In the genomic region with DNA sequence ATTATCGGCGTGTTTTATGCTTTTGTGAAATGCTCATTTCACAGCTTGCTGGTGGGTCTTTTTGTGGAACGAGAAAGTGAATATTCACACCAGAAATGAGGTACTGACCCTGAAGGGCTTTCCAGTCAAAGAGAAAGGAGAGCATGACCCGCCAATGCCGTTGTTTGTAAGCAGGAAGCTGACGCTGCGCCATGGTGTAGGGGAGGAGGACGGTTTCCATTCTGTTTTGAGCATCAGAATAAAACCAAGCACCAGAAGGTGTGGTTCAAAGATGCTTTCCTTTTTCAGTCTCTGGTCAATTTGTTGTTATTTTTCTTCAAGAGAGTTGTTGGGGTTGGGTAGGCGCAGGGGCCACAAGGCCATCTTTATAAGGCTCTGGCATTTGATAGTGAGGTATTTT, we compare ENCODE assay signal across 14 cellular contexts.
DNase-seq lines count a peak whose midpoint lies in the region; ATAC-seq lines count a peak whose summit lies in the region.
"Had no signal": no experiment of that assay in that cellular context is flagged by ENCODE, and none has a peak within 500 bp of the region (broad histone marks: within the 10 kb centered on the region; RNA-seq: fewer than 3 reads in every experiment).

No MANE protein-coding gene starts in this region.

- peak; percentile 83 for DNase-seq in activated CD8-positive, alpha-beta memory T cell treated with anti-CD3 and anti-CD28 coated beads, Interleukin-2, amount 10 ng/mL, durations not matched to agents 7 days and 5 days
- DNase-seq in activated CD8-positive, alpha-beta memory T cell treated with anti-CD3 and anti-CD28 coated beads, Interleukin-2, amount 50 U/mL, for 48 hours, result no peak
- DNase-seq in activated CD8-positive, alpha-beta T cell treated with anti-CD3 and anti-CD28 coated beads, Interleukin-2, amount 10 ng/mL, durations not matched to agents 7 days and 5 days, result no peak
- DNase-seq in retina (peak; percentile 20), AML-193 (lab: John Stamatoyannopoulos, UW) (no peak), mesenchymal stem cell (no peak), NCI-H2081 treated with DMSO at 0.1 percent for 48 hours (lab: John Stamatoyannopoulos, UW) (no peak)
- DNase-seq: dorsolateral prefrontal cortex, gastrocnemius medialis, KBM-7, NCI-H1694 treated with DMSO at 0.1 percent for 48 hours had no signal

- no peak overlapping the region for H2BK5ac ChIP-seq in mesenchymal stem cell (ENCODE audit: low read depth, low read length, poor library complexity, severe bottlenecking)

- no peak overlapping the region for H3K4me3 ChIP-seq in mesenchymal stem cell (ENCODE audit: insufficient read depth in 1 of 2, low read depth in 1 of 2, low read length in 2 of 2)
- H3K4me3 ChIP-seq: dorsolateral prefrontal cortex, gastrocnemius medialis, SJSA1, upper lobe of left lung had no signal

- 97% methylated on average over 9 of the region's 9 CpGs for WGBS in mesenchymal stem cell

- no peak overlapping the region for H3K4me2 ChIP-seq in mesenchymal stem cell (ENCODE audit: low read length, poor library complexity, severe bottlenecking)

- H3K27ac Mint-ChIP-seq in activated CD8-positive, alpha-beta memory T cell treated with anti-CD3 and anti-CD28 coated beads, Interleukin-2, amount 10 ng/mL, durations not matched to agents 7 days and 5 days, result peak overlapping the region; percentile 85
- peak overlapping the region; percentile 78 for H3K27ac Mint-ChIP-seq in activated CD8-positive, alpha-beta T cell treated with anti-CD3 and anti-CD28 coated beads, Interleukin-2, amount 10 ng/mL, durations not matched to agents 7 days and 5 days

- H3K36me3 ChIP-seq in mesenchymal stem cell (ENCODE audit: control insufficient read depth in 1 of 2, insufficient read depth in 2 of 2, low read depth in 1 of 2, low read length in 2 of 2), result no peaks in the 10 kb centered on the region
- H3K36me3 ChIP-seq: gastrocnemius medialis, SJSA1, upper lobe of left lung had no signal

- no peaks in the 10 kb centered on the region for H3K9me3 ChIP-seq in mesenchymal stem cell (ENCODE audit: control insufficient read depth, low read length)
- H3K9me3 ChIP-seq: gastrocnemius medialis, SJSA1, upper lobe of left lung had no signal

- no peak overlapping the region for H2AK5ac ChIP-seq in mesenchymal stem cell (ENCODE audit: low read length, severe bottlenecking)

- H2BK15ac ChIP-seq in mesenchymal stem cell (ENCODE audit: low read depth, poor library complexity, severe bottlenecking), result no peak overlapping the region

- H2AFZ ChIP-seq in mesenchymal stem cell (ENCODE audit: low read depth, low read length), result no peak overlapping the region

- peak; percentile 83 for ATAC-seq in activated CD8-positive, alpha-beta memory T cell treated with anti-CD3 and anti-CD28 coated beads, Interleukin-2, amount 10 ng/mL, durations not matched to agents 7 days and 5 days
- ATAC-seq in HG02885 (IDR thresholded peaks at IDR 0.05; ENCODE audit: poor library complexity, unreplicated experiment), result peak; percentile 86
- peak; percentile 58 for ATAC-seq in activated CD8-positive, alpha-beta T cell treated with anti-CD3 and anti-CD28 coated beads, Interleukin-2, amount 10 ng/mL, durations not matched to agents 7 days and 5 days
- ATAC-seq: gastrocnemius medialis had no signal

- H2BK120ac ChIP-seq in mesenchymal stem cell (ENCODE audit: low read depth, low read length), result no peak overlapping the region

- H3K4me1 ChIP-seq in mesenchymal stem cell (ENCODE audit: control insufficient read depth, insufficient read depth, low read depth, low read length), result no peaks in the 10 kb centered on the region
- H3K4me1 ChIP-seq: SJSA1 had no signal

- peaks cover 12% of the 10 kb centered on the region for H3K36me3 Mint-ChIP-seq in activated CD8-positive, alpha-beta memory T cell treated with anti-CD3 and anti-CD28 coated beads, Interleukin-2, amount 10 ng/mL, durations not matched to agents 7 days and 5 days
- no peaks in the 10 kb centered on the region for H3K36me3 Mint-ChIP-seq in activated CD8-positive, alpha-beta T cell treated with anti-CD3 and anti-CD28 coated beads, Interleukin-2, amount 10 ng/mL, durations not matched to agents 7 days and 5 days (ENCODE audit: low read depth)

- no peak overlapping the region for H3K27ac ChIP-seq in mesenchymal stem cell (ENCODE audit: low read length, poor library complexity, severe bottlenecking)
- H3K27ac ChIP-seq: dorsolateral prefrontal cortex, gastrocnemius medialis, SJSA1, upper lobe of left lung had no signal

- no peak overlapping the region for H4K91ac ChIP-seq in mesenchymal stem cell (ENCODE audit: low read length)

- H3K27me3 ChIP-seq in mesenchymal stem cell (ENCODE audit: control insufficient read depth in 1 of 2, insufficient read depth in 1 of 2, low read length in 2 of 2), result no peaks in the 10 kb centered on the region
- H3K27me3 ChIP-seq: dorsolateral prefrontal cortex, gastrocnemius medialis, SJSA1, upper lobe of left lung had no signal

- H3K23ac ChIP-seq in mesenchymal stem cell (ENCODE audit: low read length in 2 of 2), result no peak overlapping the region

- peaks cover 4% of the 10 kb centered on the region for H3K27me3 Mint-ChIP-seq in activated CD8-positive, alpha-beta memory T cell treated with anti-CD3 and anti-CD28 coated beads, Interleukin-2, amount 10 ng/mL, durations not matched to agents 7 days and 5 days
- no peaks in the 10 kb centered on the region for H3K27me3 Mint-ChIP-seq in activated CD8-positive, alpha-beta T cell treated with anti-CD3 and anti-CD28 coated beads, Interleukin-2, amount 10 ng/mL, durations not matched to agents 7 days and 5 days (ENCODE audit: low read depth)

- H3K9me3 Mint-ChIP-seq in activated CD8-positive, alpha-beta memory T cell treated with anti-CD3 and anti-CD28 coated beads, Interleukin-2, amount 10 ng/mL, durations not matched to agents 7 days and 5 days (ENCODE audit: low read depth), result peaks cover 2% of the 10 kb centered on the region
- no peaks in the 10 kb centered on the region for H3K9me3 Mint-ChIP-seq in activated CD8-positive, alpha-beta T cell treated with anti-CD3 and anti-CD28 coated beads, Interleukin-2, amount 10 ng/mL, durations not matched to agents 7 days and 5 days (ENCODE audit: insufficient read depth)

- no peak overlapping the region for H3K14ac ChIP-seq in mesenchymal stem cell (ENCODE audit: low read length in 2 of 2)

- H3K4ac ChIP-seq in mesenchymal stem cell (ENCODE audit: low read depth in 1 of 2, low read length in 2 of 2), result no peak overlapping the region

- H2BK12ac ChIP-seq in mesenchymal stem cell (ENCODE audit: low read length in 2 of 2), result no peak overlapping the region

- H3K4me1 Mint-ChIP-seq in activated CD8-positive, alpha-beta memory T cell treated with anti-CD3 and anti-CD28 coated beads, Interleukin-2, amount 10 ng/mL, durations not matched to agents 7 days and 5 days, result peaks cover 34% of the 10 kb centered on the region
- H3K4me1 Mint-ChIP-seq in activated CD8-positive, alpha-beta T cell treated with anti-CD3 and anti-CD28 coated beads, Interleukin-2, amount 10 ng/mL, durations not matched to agents 7 days and 5 days (ENCODE audit: low read depth), result peaks cover 10% of the 10 kb centered on the region

- POLR2A ChIA-PET in activated CD8-positive, alpha-beta T cell treated with anti-CD3 and anti-CD28 coated beads, Interleukin-2, amount 10 ng/mL, durations not matched to agents 7 days and 5 days (lab: Charles Lee), result no interaction called here

- H3K9ac ChIP-seq in mesenchymal stem cell (ENCODE audit: low read length), result no peak overlapping the region

- H3K79me1 ChIP-seq in mesenchymal stem cell (replicated peaks; ENCODE audit: low read length, poor library complexity, severe bottlenecking), result no peaks in the 10 kb centered on the region

- no peak overlapping the region for H4K8ac ChIP-seq in mesenchymal stem cell (ENCODE audit: low read length)

- no peak overlapping the region for H3K18ac ChIP-seq in mesenchymal stem cell (ENCODE audit: low read depth in 1 of 2, low read length in 2 of 2)

- peak overlapping the region; percentile 51 for H3K4me3 Mint-ChIP-seq in activated CD8-positive, alpha-beta memory T cell treated with anti-CD3 and anti-CD28 coated beads, Interleukin-2, amount 10 ng/mL, durations not matched to agents 7 days and 5 days
- H3K4me3 Mint-ChIP-seq in activated CD8-positive, alpha-beta T cell treated with anti-CD3 and anti-CD28 coated beads, Interleukin-2, amount 10 ng/mL, durations not matched to agents 7 days and 5 days, result peak overlapping the region; percentile 18

- CTCF ChIA-PET in activated CD8-positive, alpha-beta memory T cell treated with anti-CD3 and anti-CD28 coated beads, Interleukin-2, amount 10 ng/mL, durations not matched to agents 7 days and 5 days (lab: Charles Lee), result interaction anchor here (0.9 to 3.8 kb wide), 4 partner anchors 19 to 833 kb away, joined by 3 to 33 read pairs (median 4); no protein-coding TSS in a partner anchor
- CTCF ChIA-PET in activated CD8-positive, alpha-beta T cell treated with anti-CD3 and anti-CD28 coated beads, Interleukin-2, amount 10 ng/mL, durations not matched to agents 7 days and 5 days (lab: Charles Lee), result no interaction called here

Comparison
In these comparisons a context has a peak if more than half of its experiments do, and no peak if none do; other contexts are left out.
1. DNase-seq: peak in activated CD8-positive, alpha-beta memory T cell treated with anti-CD3 and anti-CD28 coated beads, Interleukin-2, amount 10 ng/mL, durations not matched to agents 7 days and 5 days (single experiment) and retina (single experiment); none in activated CD8-positive, alpha-beta memory T cell treated with anti-CD3 and anti-CD28 coated beads, Interleukin-2, amount 50 U/mL, for 48 hours (single experiment), activated CD8-positive, alpha-beta T cell treated with anti-CD3 and anti-CD28 coated beads, Interleukin-2, amount 10 ng/mL, durations not matched to agents 7 days and 5 days (single experiment), AML-193 (0 of 2), mesenchymal stem cell (single experiment) and NCI-H2081 treated with DMSO at 0.1 percent for 48 hours (single experiment).
2. Peak in every context shown above with its lines, with median percentiles within 50 percentile points of each other: ATAC-seq.